18 cellular contexts compared by ENCODE assay signal in the genomic region with DNA sequence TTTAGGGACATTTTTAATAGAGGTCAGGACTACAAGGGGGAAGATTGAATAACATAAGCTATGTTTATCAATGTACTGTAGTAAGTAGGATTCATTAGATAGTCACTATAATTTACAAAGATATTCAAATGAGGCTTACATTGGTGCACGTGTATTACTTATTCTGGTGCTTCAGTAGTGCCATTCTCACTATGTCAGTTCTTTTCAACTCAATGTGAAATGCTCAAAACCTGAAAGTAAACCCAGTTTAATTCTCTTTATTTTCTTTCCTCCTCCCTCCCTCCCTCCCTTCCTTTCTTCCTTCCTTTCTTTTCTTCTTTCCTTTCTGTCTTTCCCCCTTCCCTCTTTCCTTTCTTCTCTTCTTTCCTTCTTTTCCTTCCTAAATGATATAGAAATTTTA.
"Had no signal": no experiment of that assay in that cellular context is flagged by ENCODE, and none has a peak within 500 bp of the region (broad histone marks: within the 10 kb centered on the region; RNA-seq: fewer than 3 reads in every experiment).

No MANE protein-coding gene starts in this region.

- H3K27ac Mint-ChIP-seq: dendritic cell treated with granulocyte-macrophage colony-stimulating factor and Interleukin-4, amounts not matched to agents 40 ng/mL and 50 ng/mL, for 4 days; mesothelial cell of epicardium had no signal

- H3K4me3 ChIP-seq: colonic mucosa, esophagus muscularis mucosa, gastroesophageal sphincter, heart left ventricle, hepatocyte, left lung, lower lobe of right lung, mucosa of descending colon had no signal

- H3K9me3 ChIP-seq: colonic mucosa, esophagus muscularis mucosa, gastroesophageal sphincter, heart left ventricle, left lung, lower lobe of right lung, mucosa of descending colon had no signal

- H3K27me3 ChIP-seq: colonic mucosa, esophagus muscularis mucosa, foreskin keratinocyte, gastroesophageal sphincter, heart left ventricle, hepatocyte, left lung had no signal

- H3K36me3 ChIP-seq: colonic mucosa, left lung had no signal

- H3K4me2 ChIP-seq: hepatocyte had no signal

- H3K4me1 ChIP-seq: colonic mucosa, foreskin keratinocyte, gastroesophageal sphincter, left lung, lower lobe of right lung had no signal

- H3K4me3 Mint-ChIP-seq: dendritic cell treated with granulocyte-macrophage colony-stimulating factor and Interleukin-4, amounts not matched to agents 40 ng/mL and 50 ng/mL, for 4 days; mesothelial cell of epicardium; naive B cell had no signal

- H3K9me3 Mint-ChIP-seq: dendritic cell treated with granulocyte-macrophage colony-stimulating factor and Interleukin-4, amounts not matched to agents 40 ng/mL and 50 ng/mL, for 4 days; mesothelial cell of epicardium; naive B cell had no signal

- H3K79me2 ChIP-seq: hepatocyte had no signal

- H3K4me1 Mint-ChIP-seq: naive B cell had no signal

- H3K27me3 Mint-ChIP-seq: dendritic cell treated with granulocyte-macrophage colony-stimulating factor and Interleukin-4, amounts not matched to agents 40 ng/mL and 50 ng/mL, for 4 days; naive B cell had no signal

- DNase-seq: colonic mucosa; cortex of kidney; effector CD8-positive, alpha-beta T cell; foreskin keratinocyte; heart left ventricle; hypothalamus; left cardiac atrium; left lung; left ventricle myocardium superior; lower lobe of right lung; mesenchymal stem cell; mucosa of descending colon; naive B cell had no signal

- ATAC-seq: foreskin keratinocyte, gastroesophageal sphincter, heart left ventricle, left cardiac atrium, left lung, left ventricle myocardium superior, lower lobe of right lung, mucosa of descending colon had no signal

- H3K27ac ChIP-seq: colonic mucosa, esophagus muscularis mucosa, foreskin keratinocyte, gastroesophageal sphincter, heart left ventricle, hepatocyte, left lung, lower lobe of right lung had no signal

- H2AFZ ChIP-seq: hepatocyte had no signal
